Comparison of ENCODE assay signal across 8 cellular contexts in genomic region chr16:63461248-63461841, GRCh38.
DNase-seq lines count a peak whose midpoint lies in the region; ATAC-seq and TF ChIP-seq lines count a peak whose summit lies in the region.

No MANE protein-coding gene starts in this region.

- H4K20me1 ChIP-seq in MM.1S (ENCODE audit: insufficient read depth, low read length): no peaks in the 10 kb centered on the region

- H2AFZ ChIP-seq in MM.1S (ENCODE audit: low read length): no peak overlapping the region

- intact Hi-C loops in Caco-2 (cut with micrococcal nuclease; ENCODE audit: unreplicated experiment) (loop anchor here (1.0 to 5.0 kb wide), 4 partner anchors 99 to 1657 kb away; no protein-coding TSS in a partner anchor), adrenal gland (cut with DNase I) (no loop called here)

- H3K4me1 ChIP-seq in Caco-2 (no peaks in the 10 kb centered on the region), MM.1S (ENCODE audit: low read length) (no peaks in the 10 kb centered on the region), adrenal gland (replicated peaks in 1 of 2) (no peaks in the 10 kb centered on the region)
- H3K4me1 ChIP-seq in effector memory CD4-positive, alpha-beta T cell (ENCODE audit: control insufficient read depth, insufficient read depth, low read length, poor library complexity, severe bottlenecking): no peaks in the 10 kb centered on the region

- no peak overlapping the region for H3K4me3 Mint-ChIP-seq in Caco-2 (ENCODE audit: unreplicated experiment)

- H3K27me3 ChIP-seq in Caco-2 (replicated peaks; ENCODE audit: control insufficient read depth, insufficient read depth, low read length) (no peaks in the 10 kb centered on the region), MM.1S (replicated peaks; ENCODE audit: insufficient read depth, low read length) (no peaks in the 10 kb centered on the region), adrenal gland (no peaks in the 10 kb centered on the region)
- H3K27me3 ChIP-seq in effector memory CD4-positive, alpha-beta T cell (replicated peaks; ENCODE audit: control insufficient read depth, insufficient read depth, low read length, poor library complexity, severe bottlenecking): no peaks in the 10 kb centered on the region

- H3K27ac Mint-ChIP-seq in Caco-2 (ENCODE audit: unreplicated experiment): no peak overlapping the region

- H3K36me3 Mint-ChIP-seq in Caco-2 (ENCODE audit: insufficient read depth, unreplicated experiment): no peaks in the 10 kb centered on the region

- H3K9me3 ChIP-seq in Caco-2: no peaks in the 10 kb centered on the region
- H3K9me3 ChIP-seq in MM.1S (replicated peaks; ENCODE audit: insufficient read depth, low read length): no peaks in the 10 kb centered on the region
- no peaks in the 10 kb centered on the region for H3K9me3 ChIP-seq in adrenal gland (replicated peaks in 1 of 3)
- no peaks in the 10 kb centered on the region for H3K9me3 ChIP-seq in effector memory CD4-positive, alpha-beta T cell (ENCODE audit: control insufficient read depth, low read length)

- H3K36me3 ChIP-seq in Caco-2 (ENCODE audit: control insufficient read depth, insufficient read depth, low read length) (no peaks in the 10 kb centered on the region), MM.1S (replicated peaks; ENCODE audit: insufficient read depth, low read length) (no peaks in the 10 kb centered on the region), adrenal gland (replicated peaks in 1 of 2) (no peaks in the 10 kb centered on the region)
- no peaks in the 10 kb centered on the region for H3K36me3 ChIP-seq in effector memory CD4-positive, alpha-beta T cell (ENCODE audit: control insufficient read depth, insufficient read depth, low read length)

- no peak overlapping the region for H3K4me3 ChIP-seq in Caco-2 (ENCODE audit: low read depth, low read length)
- H3K4me3 ChIP-seq in MM.1S (ENCODE audit: low read length): no peak overlapping the region
- no peak overlapping the region for H3K4me3 ChIP-seq in adrenal gland
- H3K4me3 ChIP-seq in effector memory CD4-positive, alpha-beta T cell (ENCODE audit: insufficient read depth, low read depth, low read length, poor library complexity, severe bottlenecking): no peak overlapping the region

- no peaks in the 10 kb centered on the region for H3K9me2 ChIP-seq in MM.1S (replicated peaks; ENCODE audit: insufficient read depth, low read length)

- CTCF ChIA-PET in Caco-2 (lab: Charles Lee): no interaction called here

- POLR2A ChIA-PET in Caco-2 (lab: Charles Lee): no interaction called here

- H3K4me1 Mint-ChIP-seq in Caco-2 (ENCODE audit: low read depth, unreplicated experiment): no peaks in the 10 kb centered on the region

- H3K4me2 ChIP-seq in MM.1S (ENCODE audit: low read depth, low read length): no peak overlapping the region

- no peaks in the 10 kb centered on the region for H3K9me3 Mint-ChIP-seq in Caco-2 (ENCODE audit: unreplicated experiment)

- H3K27ac ChIP-seq in MM.1S (ENCODE audit: low read length) (no peak overlapping the region), adrenal gland (no peak overlapping the region)
- H3K27ac ChIP-seq in effector memory CD4-positive, alpha-beta T cell (ENCODE audit: insufficient read depth, low read length, poor library complexity, severe bottlenecking): no peak overlapping the region

- no peak overlapping the region for H3K9ac ChIP-seq in MM.1S (ENCODE audit: low read length)

- DNase-seq in Caco-2 (peak; percentile 27 to 39), MM.1S (peak; percentile 76), adrenal gland (peak in 6 of 7 donors; percentile 11 to 52 (median 18)), iris pigment epithelial cell (ENCODE audit: low read depth) (peak; percentile 29)
- no peak for DNase-seq in effector memory CD4-positive, alpha-beta T cell

- peak; percentile 45 to 52 for TF ChIP-seq CTCF in Caco-2 (IDR thresholded peaks at IDR 0.05; ENCODE audit: insufficient read depth in 1 of 2, low read depth in 1 of 2, low read length in 1 of 2, severe bottlenecking in 1 of 2, unreplicated experiment in 1 of 2)
- TF ChIP-seq CTCF in MM.1S (IDR thresholded peaks at IDR 0.05; ENCODE audit: low read length): peak; percentile 59
- peak; percentile 11 to 48 (median 38) for TF ChIP-seq CTCF in adrenal gland (IDR thresholded peaks at IDR 0.05)

- H3K27me3 Mint-ChIP-seq in Caco-2 (ENCODE audit: insufficient read depth, unreplicated experiment): no peaks in the 10 kb centered on the region

- no peak for ATAC-seq in HG02759 (IDR thresholded peaks at IDR 0.05; ENCODE audit: unreplicated experiment)
- ATAC-seq in HG02678 (IDR thresholded peaks at IDR 0.05; ENCODE audit: unreplicated experiment): no peak
- ATAC-seq in GM21576 (IDR thresholded peaks at IDR 0.05; ENCODE audit: unreplicated experiment): no peak

- H3K79me2 ChIP-seq in MM.1S (ENCODE audit: low read length): no peaks in the 10 kb centered on the region

- TF ChIP-seq POLR2A in adrenal gland (IDR thresholded peaks at IDR 0.05): no peak

- no TSS peak for BruUV-seq in Caco-2 (replicated peaks; lab: Mats Ljungman, UMichigan)

- 46 to 68% (median 62%) methylated on average over 3 of the region's 3 CpGs for WGBS in adrenal gland, 4 donors

- H3F3A ChIP-seq in MM.1S (ENCODE audit: insufficient read depth, low read length): no peaks in the 10 kb centered on the region

Comparison
In these comparisons a context has a peak if more than half of its experiments do, and no peak if none do; other contexts are left out.
1. DNase-seq: peak in Caco-2 (2 of 2), MM.1S (single experiment), adrenal gland (6 of 7) and iris pigment epithelial cell (single experiment); none in effector memory CD4-positive, alpha-beta T cell (0 of 3).
2. Peak in every context shown above with its lines, with median percentiles within 50 percentile points of each other: CTCF ChIP-seq.